In the genomic region with DNA sequence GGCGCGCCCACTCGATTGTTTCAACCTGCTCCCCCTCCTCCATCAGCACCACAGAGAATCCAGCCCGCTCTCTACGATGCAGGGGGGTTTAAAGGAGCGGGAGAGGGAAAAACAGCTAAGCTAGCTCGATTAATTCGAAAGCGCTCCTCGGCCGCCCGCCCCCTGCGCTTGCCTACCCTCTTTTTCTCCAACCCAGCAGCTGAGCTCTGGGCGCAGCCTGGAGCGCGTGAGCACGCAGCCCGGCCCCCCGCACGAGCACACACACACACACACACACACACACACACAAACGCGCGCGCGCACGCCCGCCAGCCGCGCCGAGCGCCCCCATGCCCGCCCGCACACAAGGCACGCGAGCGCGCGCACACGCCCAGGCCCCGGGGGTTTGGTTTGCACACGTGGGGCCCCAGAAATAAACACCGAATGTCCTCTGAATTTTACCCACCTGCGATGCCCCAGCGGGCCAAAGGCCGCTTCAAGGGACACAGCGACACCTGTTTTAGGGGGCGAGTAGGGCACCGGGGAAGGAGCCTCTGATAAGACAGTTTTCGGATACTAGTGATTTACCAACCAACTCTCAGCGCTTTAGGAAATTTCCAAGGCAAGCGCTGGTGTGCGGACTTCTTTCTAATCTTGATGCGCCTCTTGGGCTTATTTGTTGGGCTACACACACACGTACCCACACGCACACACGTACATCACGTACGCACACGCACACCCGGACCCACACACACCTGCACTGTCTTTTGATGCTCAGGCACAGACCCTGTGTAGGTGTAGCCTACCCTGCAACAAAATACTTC, we compare ENCODE assay signal across 9 cellular contexts. TPM values are rescaled to one million over a fixed set of nuclear protein-coding genes. Genes with fewer than 3 reads are reported as not detected.
DNase-seq lines count a peak whose midpoint lies in the region; ATAC-seq, FAIRE-seq and TF ChIP-seq lines count a peak whose summit lies in the region.
"Had no signal": no experiment of that assay in that cellular context is flagged by ENCODE, and none has a peak within 500 bp of the region (broad histone marks: within the 10 kb centered on the region; RNA-seq: fewer than 3 reads in every experiment).

No MANE protein-coding gene starts in this region.

- H3K27me3 Mint-ChIP-seq in activated CD4-positive, alpha-beta T cell treated with anti-CD3 and anti-CD28 coated beads, Interleukin-2, amount 10 ng/mL, durations not matched to agents 7 days and 5 days, result peaks cover 79% of the 10 kb centered on the region
- H3K27me3 Mint-ChIP-seq in T-helper 2 cell treated with Interferon-gamma antibody and Interleukin-4, amounts not matched to agents 5 μg/mL and 100 μg/mL, for 36 hours (ENCODE audit: low read depth), result peaks cover 80% of the 10 kb centered on the region

- H3K4me3 ChIP-seq in LNCaP clone FGC (ENCODE audit: low read depth, low read length), result peak overlapping the region; percentile 58

- CTCF ChIA-PET in activated CD4-positive, alpha-beta T cell treated with anti-CD3 and anti-CD28 coated beads, Interleukin-2, amount 10 ng/mL, durations not matched to agents 7 days and 5 days (lab: Charles Lee), result interaction anchor here (0.6 to 1.3 kb wide), 2 partner anchors 22 to 530 kb away, joined by 3 read pairs; no protein-coding TSS in a partner anchor

- H3K27ac Mint-ChIP-seq in activated CD4-positive, alpha-beta T cell treated with anti-CD3 and anti-CD28 coated beads, Interleukin-2, amount 10 ng/mL, durations not matched to agents 7 days and 5 days, result peak overlapping the region; percentile 79
- peak overlapping the region; percentile 49 for H3K27ac Mint-ChIP-seq in T-helper 2 cell treated with Interferon-gamma antibody and Interleukin-4, amounts not matched to agents 5 μg/mL and 100 μg/mL, for 36 hours

- H3K4me1 Mint-ChIP-seq in activated CD4-positive, alpha-beta T cell treated with anti-CD3 and anti-CD28 coated beads, Interleukin-2, amount 10 ng/mL, durations not matched to agents 7 days and 5 days, result peaks cover 57% of the 10 kb centered on the region
- peaks cover 29% of the 10 kb centered on the region for H3K4me1 Mint-ChIP-seq in T-helper 2 cell treated with Interferon-gamma antibody and Interleukin-4, amounts not matched to agents 5 μg/mL and 100 μg/mL, for 36 hours (ENCODE audit: low read depth)

- POLR2A ChIA-PET in activated CD4-positive, alpha-beta T cell treated with anti-CD3 and anti-CD28 coated beads, Interleukin-2, amount 10 ng/mL, durations not matched to agents 7 days and 5 days (lab: Charles Lee), result interaction anchor here (0.7 kb wide), 1 partner anchor 63 kb away, joined by 4 read pairs; no protein-coding TSS in a partner anchor

- no peak for TF ChIP-seq CTCF in LNCaP clone FGC (IDR thresholded peaks at IDR 0.05; ENCODE audit: control insufficient read depth, extremely low read depth, insufficient read depth)

- peaks cover 3% of the 10 kb centered on the region for H3K9me3 Mint-ChIP-seq in activated CD4-positive, alpha-beta T cell treated with anti-CD3 and anti-CD28 coated beads, Interleukin-2, amount 10 ng/mL, durations not matched to agents 7 days and 5 days
- H3K9me3 Mint-ChIP-seq in T-helper 2 cell treated with Interferon-gamma antibody and Interleukin-4, amounts not matched to agents 5 μg/mL and 100 μg/mL, for 36 hours, result peaks cover 13% of the 10 kb centered on the region

- FAIRE-seq in frontal cortex (lab: Jason Lieb, UNC) (no peak), H54 (lab: Jason Lieb, UNC) (no peak)
- FAIRE-seq: bronchial epithelial cell had no signal

- intact Hi-C loops in posterior vena cava (cut with DNase I), result no loop called here

- peak overlapping the region; percentile 76 for H3K4me3 Mint-ChIP-seq in activated CD4-positive, alpha-beta T cell treated with anti-CD3 and anti-CD28 coated beads, Interleukin-2, amount 10 ng/mL, durations not matched to agents 7 days and 5 days
- H3K4me3 Mint-ChIP-seq in T-helper 2 cell treated with Interferon-gamma antibody and Interleukin-4, amounts not matched to agents 5 μg/mL and 100 μg/mL, for 36 hours, result peak overlapping the region; percentile 85

- ATAC-seq in GM21786 (IDR thresholded peaks at IDR 0.05; ENCODE audit: unreplicated experiment), result no peak

- no peak for TF ChIP-seq POLR2A in H54 (IDR thresholded peaks at IDR 0.05; ENCODE audit: low read depth, low read length)

- peaks cover 16% of the 10 kb centered on the region for H3K36me3 Mint-ChIP-seq in activated CD4-positive, alpha-beta T cell treated with anti-CD3 and anti-CD28 coated beads, Interleukin-2, amount 10 ng/mL, durations not matched to agents 7 days and 5 days (ENCODE audit: low read depth)
- peaks cover 9% of the 10 kb centered on the region for H3K36me3 Mint-ChIP-seq in T-helper 2 cell treated with Interferon-gamma antibody and Interleukin-4, amounts not matched to agents 5 μg/mL and 100 μg/mL, for 36 hours (ENCODE audit: low read depth)

- peak; percentile 48 for DNase-seq in activated CD4-positive, alpha-beta T cell treated with anti-CD3 and anti-CD28 coated beads, Interleukin-2, amount 10 ng/mL, durations not matched to agents 7 days and 5 days
- DNase-seq in activated CD4-positive, alpha-beta T cell treated with anti-CD3 and anti-CD28 coated beads for 4 hours, result no peak
- no peak for DNase-seq in LNCaP clone FGC (ENCODE audit: low read depth)
- no peak for DNase-seq in T-helper 2 cell treated with Interferon-gamma antibody and Interleukin-4, amounts not matched to agents 5 μg/mL and 100 μg/mL, for 36 hours (ENCODE audit: low spot score)
- peak; percentile 34 to 53 for DNase-seq in frontal cortex (ENCODE audit: low spot score in 2 of 2)
- peak; percentile 74 for DNase-seq in posterior vena cava (ENCODE audit: low spot score)
- DNase-seq in H54 (ENCODE audit: insufficient read length, low spot score), result no peak

RNA-seq across cellular contexts. Expression of a gene that starts 0.8 kb away (rescaled TPM):
- 1 to 10 TPM; 7.0 to 8.7 TPM for total RNA-seq in activated CD4-positive, alpha-beta T cell treated with anti-CD3 and anti-CD28 coated beads, Interleukin-2, amount 10 ng/mL, durations not matched to agents 7 days and 5 days
- total RNA-seq in frontal cortex (9.8 TPM), posterior vena cava (10 to 100 TPM; 12.8 to 15.9 TPM)
- total RNA-seq: bronchial epithelial cell had no signal

Comparison
In these comparisons a context has a peak if more than half of its experiments do, and no peak if none do; other contexts are left out.
1. DNase-seq: peak in activated CD4-positive, alpha-beta T cell treated with anti-CD3 and anti-CD28 coated beads, Interleukin-2, amount 10 ng/mL, durations not matched to agents 7 days and 5 days (single experiment), frontal cortex (2 of 2) and posterior vena cava (single experiment); none in activated CD4-positive, alpha-beta T cell treated with anti-CD3 and anti-CD28 coated beads for 4 hours (0 of 2), LNCaP clone FGC (single experiment), T-helper 2 cell treated with Interferon-gamma antibody and Interleukin-4, amounts not matched to agents 5 μg/mL and 100 μg/mL, for 36 hours (single experiment) and H54 (single experiment).